Comparison of ENCODE assay signal across 8 cellular contexts in genomic region chr9:131273791-131274673, GRCh38. TPM values are rescaled to one million over a fixed set of nuclear protein-coding genes. Genes with fewer than 3 reads are reported as not detected.
A peak's percentile ranks its signal among the peaks of the same experiment; 100 is the strongest.
DNase-seq lines count a peak whose midpoint lies in the region; ATAC-seq, FAIRE-seq and TF ChIP-seq lines count a peak whose summit lies in the region.

No MANE protein-coding gene starts in this region.

- TF ChIP-seq CTCF in endodermal cell (conservative IDR thresholded peaks at IDR 0.05), result no peak
- TF ChIP-seq CTCF in sigmoid colon (IDR thresholded peaks at IDR 0.05), result no peak

- no peak overlapping the region for H3K27ac ChIP-seq in endodermal cell (ENCODE audit: low read depth, low read length)
- H3K27ac ChIP-seq in sigmoid colon, result peak overlapping the region; percentile 57 to 65 (median 60)

- peaks cover 16% of the 10 kb centered on the region for H3K27me3 Mint-ChIP-seq in endodermal cell (ENCODE audit: insufficient read depth)

- DNase-seq in GM12892 (ENCODE audit: insufficient read length), result no peak
- peak; percentile 74 for DNase-seq in OCI-M1 (lab: John Stamatoyannopoulos, UW)
- no peak for DNase-seq in endodermal cell
- no peak for DNase-seq in sigmoid colon
- no peak for DNase-seq in NCI-H1105 (lab: John Stamatoyannopoulos, UW)
- DNase-seq in left colon, result no peak
- no peak for DNase-seq in GM19240 (ENCODE audit: insufficient read length, low spot score)

- H3K27ac Mint-ChIP-seq in endodermal cell, result no peak overlapping the region

- H3K27me3 ChIP-seq in endodermal cell (ENCODE audit: control insufficient read depth, insufficient read depth, low read length, poor library complexity, severe bottlenecking) (peaks cover 16% of the 10 kb centered on the region), sigmoid colon (peaks cover 12 to 48% (median 30%) of the 10 kb centered on the region in 3 donors)

- no peak for TF ChIP-seq EP300 in sigmoid colon (IDR thresholded peaks at IDR 0.05)

- H3K4me1 ChIP-seq in endodermal cell (ENCODE audit: control insufficient read depth, insufficient read depth, low read length), result no peaks in the 10 kb centered on the region
- peaks cover 0 to 21% (median 15%) of the 10 kb centered on the region in 4 donors for H3K4me1 ChIP-seq in sigmoid colon

- ATAC-seq in HG03520 (IDR thresholded peaks at IDR 0.05; ENCODE audit: unreplicated experiment), result no peak
- ATAC-seq in left colon, result no peak

- H3K36me3 Mint-ChIP-seq in endodermal cell (ENCODE audit: low read depth), result no peaks in the 10 kb centered on the region

- TF ChIP-seq POLR2A in GM12892 (IDR thresholded peaks at IDR 0.05; ENCODE audit: low read depth, low read length), result peak; percentile 31
- no peak for TF ChIP-seq POLR2A in sigmoid colon (IDR thresholded peaks at IDR 0.05)

- H3K9me3 Mint-ChIP-seq in endodermal cell, result no peaks in the 10 kb centered on the region

- peaks cover 18% of the 10 kb centered on the region for H3K4me1 Mint-ChIP-seq in endodermal cell

- no peaks in the 10 kb centered on the region for H3K36me3 ChIP-seq in endodermal cell (ENCODE audit: control insufficient read depth, insufficient read depth, low read length)
- H3K36me3 ChIP-seq in sigmoid colon, result no peaks in the 10 kb centered on the region

- H3K9ac ChIP-seq in endodermal cell (ENCODE audit: extremely low read depth, low read length, poor library complexity, severe bottlenecking), result no peak overlapping the region

- 87 to 92% methylated on average over 12 to 14 of the region's 14 CpGs for WGBS in endodermal cell (ENCODE audit: insufficient coverage in 1 of 2, insufficient read length in 1 of 2), 2 experiments
- WGBS in sigmoid colon, 2 donors, result 42 to 74% methylated on average over 14 of the region's 14 CpGs

- peak overlapping the region; percentile 38 for H3K4me3 Mint-ChIP-seq in endodermal cell

- H3K4me3 ChIP-seq in endodermal cell (ENCODE audit: low read length) (no peak overlapping the region), sigmoid colon (peak overlapping the region in 3 of 4 donors; percentile 69 to 81 (median 76))

- intact Hi-C loops in sigmoid colon (cut with DNase I) (no loop called here), left colon (cut with DNase I, micrococcal nuclease) (no loop called here)

- no peaks in the 10 kb centered on the region for H3K9me3 ChIP-seq in endodermal cell (ENCODE audit: control insufficient read depth, low read length)
- H3K9me3 ChIP-seq in sigmoid colon, result no peaks in the 10 kb centered on the region

- FAIRE-seq in GM12892 (lab: Jason Lieb, UNC), result peak; percentile 78

RNA-seq across cellular contexts. Expression of gene FAM78A, which starts 2.3 kb away (rescaled TPM):
- 6.8 TPM for polyA plus RNA-seq in GM12892 (2012; ENCODE audit: missing spikeins)
- total RNA-seq in endodermal cell (1 to 10 TPM; 5.5 to 5.6 TPM), sigmoid colon (1 to 10 TPM; 1.2 to 3.0 (median 2.2) TPM), left colon (1 to 10 TPM in 1 of 2 donors, under 1 TPM in 1; 0.85 to 2.7 TPM)
- 3.0 TPM for polyA plus RNA-seq in endodermal cell (2013, experiment 1 of 2)
- polyA plus RNA-seq in endodermal cell (2013, experiment 2 of 2), result 2.8 TPM
- polyA plus RNA-seq in sigmoid colon, result 10 to 100 TPM in 1 of 3 donors, 1 to 10 TPM in 1, under 1 TPM in 1; 0.60 to 11.9 (median 1.4) TPM

RNA-seq across cellular contexts. Expression of gene PLPP7, which starts 15.5 kb away (rescaled TPM):
- not detected for polyA plus RNA-seq in GM12892 (2012; ENCODE audit: missing spikeins)
- total RNA-seq in endodermal cell (1 to 10 TPM; 4.1 to 5.6 TPM), sigmoid colon (10 to 100 TPM; 14.3 to 31.9 (median 16.8) TPM), left colon (1 to 10 TPM in 1 of 2 donors, under 1 TPM in 1; 0.43 to 1.1 TPM)
- 3.6 TPM for polyA plus RNA-seq in endodermal cell (2013, experiment 1 of 2)
- 3.0 TPM for polyA plus RNA-seq in endodermal cell (2013, experiment 2 of 2)
- polyA plus RNA-seq in sigmoid colon, result 1 to 10 TPM in 2 of 3 donors, under 1 TPM in 1; 0.46 to 1.8 (median 1.5) TPM
